33 cellular contexts compared by ENCODE assay signal in genomic region chr7:131289051-131289450, GRCh38.
"Had no signal": no experiment of that assay in that cellular context is flagged by ENCODE, and none has a peak within 500 bp of the region (broad histone marks: within the 10 kb centered on the region; RNA-seq: fewer than 3 reads in every experiment).

No MANE protein-coding gene starts in this region.

- H3K9me3 ChIP-seq: adrenal gland, body of pancreas, breast epithelium had no signal

- H3K4me3 ChIP-seq: adrenal gland, body of pancreas, breast epithelium had no signal

- ATAC-seq: activated CD8-positive, alpha-beta T cell treated with anti-CD3 and anti-CD28 coated beads for 36 hours; activated naive CD4-positive, alpha-beta T cell treated with anti-CD3 and anti-CD28 coated beads, Interleukin-2, amount 50 U/mL, for 72 hours; activated T-cell treated with anti-CD3 and anti-CD28 coated beads, Interleukin-2, amount 50 U/mL, for 4 hours; activated T-cell treated with anti-CD3 and anti-CD28 coated beads, Interleukin-2, amount 50 U/mL, for 72 hours; activated T-helper 17 cell treated with anti-CD3 and anti-CD28 coated beads, Interleukin-2, amount 50 U/mL, for 72 hours; body of pancreas had no signal

- H3K36me3 ChIP-seq: adrenal gland, brain microvascular endothelial cell, breast epithelium had no signal

- DNase-seq: activated B cell treated with CpG ODN at 0.5 μM for 24 hours; activated CD4-positive, alpha-beta memory T cell treated with anti-CD3 and anti-CD28 coated beads for 36 hours; activated CD4-positive, alpha-beta T cell treated with anti-CD3 and anti-CD28 coated beads for 4 hours; activated CD4-positive, alpha-beta T cell treated with anti-CD3 and anti-CD28 coated beads, Interleukin-2, amount 10 ng/mL, durations not matched to agents 24 days and 14 days; activated CD4-positive, alpha-beta T cell treated with anti-CD3 and anti-CD28 coated beads, Interleukin-2, amount 50 U/mL, for 1 hour; activated CD4-positive, alpha-beta T cell treated with anti-CD3 and anti-CD28 coated beads, Interleukin-2, amount 50 U/mL, for 4 hours; activated CD4-positive, CD25-positive, alpha-beta regulatory T cell treated with anti-CD3 and anti-CD28 coated beads, Interleukin-2, amount 50 U/mL, for 72 hours; activated CD8-positive, alpha-beta memory T cell treated with anti-CD3 and anti-CD28 coated beads, Interleukin-2, amount 50 U/mL, for 4 hours; activated CD8-positive, alpha-beta T cell treated with anti-CD3 and anti-CD28 coated beads for 36 hours; activated effector memory CD4-positive, alpha-beta T cell treated with anti-CD3 and anti-CD28 coated beads, Interleukin-2, amount 50 U/mL, for 16 hours; activated gamma-delta T cell treated with Interleukin-2 at 50 U/mL for 16 hours; activated naive CD4-positive, alpha-beta T cell; activated naive CD4-positive, alpha-beta T cell treated with anti-CD3 and anti-CD28 coated beads for 36 hours; activated naive CD4-positive, alpha-beta T cell treated with anti-CD3 and anti-CD28 coated beads, Interleukin-2, amount 50 U/mL, for 16 hours; activated naive CD8-positive, alpha-beta T cell treated with anti-CD3 and anti-CD28 coated beads for 36 hours; activated T-cell treated with anti-CD3 and anti-CD28 coated beads for 4 hours; activated T-cell treated with anti-CD3 and anti-CD28 coated beads, Interleukin-2, amount 50 U/mL, for 1 hour; activated T-cell treated with anti-CD3 and anti-CD28 coated beads, Interleukin-2, amount 50 U/mL, for 4 hours; activated T-cell treated with anti-CD3 and anti-CD28 coated beads, Interleukin-2, amount 50 U/mL, for 72 hours; amniotic stem cell; aorta; body of pancreas; brain microvascular endothelial cell; T-helper 1 cell; T-helper 2 cell; T-helper 9 cell had no signal

- H3K27ac ChIP-seq: adrenal gland, body of pancreas, brain microvascular endothelial cell, breast epithelium, VCaP had no signal

- H3K27me3 ChIP-seq: adrenal gland, body of pancreas, brain microvascular endothelial cell, breast epithelium had no signal

- H3K4me1 ChIP-seq: body of pancreas, breast epithelium had no signal

- FAIRE-seq: astrocyte, TTC549 had no signal
